In genomic region chr4:30768278-30768677, GRCh38 we compare ENCODE assay signal across 27 cellular contexts. TPM values are rescaled to one million over a fixed set of nuclear protein-coding genes. Genes with fewer than 3 reads are reported as not detected.
"Had no signal": no experiment of that assay in that cellular context is flagged by ENCODE, and none has a peak within 500 bp of the region (broad histone marks: within the 10 kb centered on the region; RNA-seq: fewer than 3 reads in every experiment).

No MANE protein-coding gene starts in this region.

- H3K4me1 Mint-ChIP-seq: central memory CD8-positive, alpha-beta T cell; nephron progenitor cell had no signal

- H3K27ac Mint-ChIP-seq: activated naive CD4-positive, alpha-beta T cell treated with anti-CD3 and anti-CD28 coated beads, Interleukin-2, amount 50 U/mL, for 72 hours; activated T-cell treated with anti-CD3 and anti-CD28 coated beads, Interleukin-2, amount 50 U/mL, for 72 hours; effector memory CD8-positive, alpha-beta T cell; nephron progenitor cell; T-helper 1 cell treated with Interleukin-12 subunit alpha and Interleukin-12 subunit beta and Interleukin-4 antibody, amounts not matched to agents 30 μg/mL and 1 μg/mL, for 36 hours had no signal

- H3K27me3 ChIP-seq: breast epithelium, foreskin keratinocyte, heart right ventricle, neutrophil, sigmoid colon, suprapubic skin, tibial artery, upper lobe of right lung had no signal

- H3K27ac ChIP-seq: breast epithelium, coronary artery, foreskin keratinocyte, heart right ventricle, neutrophil, sigmoid colon, suprapubic skin, tibial artery, upper lobe of right lung, VCaP had no signal

- H3K4me3 ChIP-seq: breast epithelium, coronary artery, heart right ventricle, sigmoid colon, suprapubic skin, tibial artery, upper lobe of right lung had no signal

- ATAC-seq: activated naive CD4-positive, alpha-beta T cell treated with anti-CD3 and anti-CD28 coated beads, Interleukin-2, amount 50 U/mL, for 72 hours; activated T-cell treated with anti-CD3 and anti-CD28 coated beads, Interleukin-2, amount 50 U/mL, for 72 hours; effector memory CD8-positive, alpha-beta T cell; esophagus mucosa; upper lobe of right lung had no signal

- DNase-seq: activated CD4-positive, alpha-beta T cell treated with anti-CD3 and anti-CD28 coated beads for 4 hours; activated CD4-positive, alpha-beta T cell treated with anti-CD3 and anti-CD28 coated beads, Interleukin-2, amount 50 U/mL, for 4 hours; activated naive CD4-positive, alpha-beta T cell; activated T-cell treated with anti-CD3 and anti-CD28 coated beads for 4 hours; activated T-cell treated with anti-CD3 and anti-CD28 coated beads, Interleukin-2, amount 50 U/mL, for 72 hours; effector memory CD8-positive, alpha-beta T cell; foreskin keratinocyte; heart right ventricle; nephron progenitor cell; sigmoid colon; small intestine; stimulated activated CD4-positive, alpha-beta T cell treated with anti-CD3 and anti-CD28 coated beads, Interleukin-15, amount 100 ng/mL, for 24 hours; stimulated activated CD4-positive, alpha-beta T cell treated with anti-CD3 and anti-CD28 coated beads, Interleukin-2, amount 100 ng/mL, for 24 hours; stimulated activated naive CD4-positive, alpha-beta T cell; T-helper 9 cell; tibial artery; upper lobe of right lung had no signal

- H3K27me3 Mint-ChIP-seq: central memory CD8-positive, alpha-beta T cell; effector memory CD8-positive, alpha-beta T cell had no signal

- H3K9me3 ChIP-seq: breast epithelium, heart right ventricle, neutrophil, sigmoid colon, suprapubic skin, tibial artery, upper lobe of right lung had no signal

- H3K9me3 Mint-ChIP-seq: activated T-cell treated with anti-CD3 and anti-CD28 coated beads, Interleukin-2, amount 50 U/mL, for 72 hours; central memory CD8-positive, alpha-beta T cell; nephron progenitor cell; T-helper 1 cell treated with Interleukin-12 subunit alpha and Interleukin-12 subunit beta and Interleukin-4 antibody, amounts not matched to agents 30 μg/mL and 1 μg/mL, for 36 hours had no signal

- H3K36me3 ChIP-seq: breast epithelium, heart right ventricle, neutrophil, sigmoid colon, suprapubic skin, tibial artery, upper lobe of right lung had no signal

- H3K36me3 Mint-ChIP-seq: activated naive CD4-positive, alpha-beta T cell treated with anti-CD3 and anti-CD28 coated beads, Interleukin-2, amount 50 U/mL, for 72 hours had no signal

- H3K4me3 Mint-ChIP-seq: activated T-cell treated with anti-CD3 and anti-CD28 coated beads, Interleukin-2, amount 50 U/mL, for 72 hours; central memory CD8-positive, alpha-beta T cell; effector memory CD8-positive, alpha-beta T cell; nephron progenitor cell; T-helper 1 cell treated with Interleukin-12 subunit alpha and Interleukin-12 subunit beta and Interleukin-4 antibody, amounts not matched to agents 30 μg/mL and 1 μg/mL, for 36 hours had no signal

- H3K4me1 ChIP-seq: upper lobe of right lung had no signal

RNA-seq across cellular contexts. Expression of gene PCDH7, which starts 48.1 kb away (rescaled TPM):
- total RNA-seq: activated naive CD4-positive, alpha-beta T cell treated with anti-CD3 and anti-CD28 coated beads, Interleukin-2, amount 50 U/mL, for 72 hours; activated T-cell treated with anti-CD3 and anti-CD28 coated beads, Interleukin-2, amount 50 U/mL, for 72 hours; mononuclear cell had no signal
